Comparison of ENCODE assay signal across 8 cellular contexts in genomic region chr1:53889304-53890298, GRCh38. TPM values are rescaled to one million over a fixed set of nuclear protein-coding genes. Genes with fewer than 3 reads are reported as not detected.
DNase-seq lines count a peak whose midpoint lies in the region; ATAC-seq and TF ChIP-seq lines count a peak whose summit lies in the region.

Gene YIPF1 (minus strand): TSS chr1:53889797. CDS start chr1:53888937, 860 bp downstream.

- peaks cover 3% of the 10 kb centered on the region for H3F3A ChIP-seq in smooth muscle cell (ENCODE audit: low read depth)

- TF ChIP-seq CTCF in AG04450 (IDR thresholded peaks at IDR 0.05; ENCODE audit: low read depth, low read length) (no peak), activated B cell treated with CpG ODN at 0.5 μM for 24 hours (IDR thresholded peaks at IDR 0.05) (no peak), cardiac fibroblast (IDR thresholded peaks at IDR 0.05; ENCODE audit: low read depth, low read length) (no peak), smooth muscle cell (IDR thresholded peaks at IDR 0.05; ENCODE audit: borderline replicate concordance, insufficient read depth, poor library complexity, severe bottlenecking) (no peak)

- peak; percentile 78 for ATAC-seq in GM18870 (IDR thresholded peaks at IDR 0.05; ENCODE audit: unreplicated experiment)
- ATAC-seq in HG03108 (IDR thresholded peaks at IDR 0.05; ENCODE audit: unreplicated experiment), result peak; percentile 89
- ATAC-seq in activated B cell treated with CpG ODN at 0.5 μM for 24 hours (ENCODE audit: low read depth), result peak; percentile 98

- H2AFZ ChIP-seq in smooth muscle cell (ENCODE audit: low read depth), result peak within 1 kb of the TSS; percentile 97

- POLR2A ChIA-PET in AG04450 (lab: Yijun Ruan, JAX) (interaction anchor here (0.5 to 2.2 kb wide), 2 partner anchors 37 to 56 kb away, joined by 3 to 15 read pairs; partner anchors contain the start of genes IFT25 and LRRC42), activated B cell treated with CpG ODN at 0.5 μM for 24 hours (lab: Charles Lee) (interaction anchor here (0.7 to 2.7 kb wide), 4 partner anchors 21 to 56 kb away, joined by 3 to 37 read pairs (median 4); partner anchors contain the start of genes IFT25, LRRC42 and NDC1)

- peaks cover 6% of the 10 kb centered on the region for H3K4me1 ChIP-seq in smooth muscle cell (ENCODE audit: low read depth)

- peak within 1 kb of the TSS; percentile 99 for H3K4me3 ChIP-seq in AG04450 (ENCODE audit: low read depth, low read length)
- H3K4me3 ChIP-seq in cardiac fibroblast (replicated peaks in 1 of 2; ENCODE audit: low read depth in 2 of 2, low read length in 2 of 2), result peak within 1 kb of the TSS; percentile 86 to 94
- peak within 1 kb of the TSS; percentile 90 for H3K4me3 ChIP-seq in smooth muscle cell

- WGBS in smooth muscle cell (ENCODE audit: low lambda C conversion rate), result 4% methylated on average over 61 of the region's 62 CpGs

- no peaks in the 10 kb centered on the region for H3K79me2 ChIP-seq in smooth muscle cell (ENCODE audit: low read depth)

- peak within 1 kb of the TSS; percentile 90 for H3K9ac ChIP-seq in smooth muscle cell (ENCODE audit: low read depth)

- H3K27ac ChIP-seq in AG04450 (ENCODE audit: low read depth, low read length) (peak within 1 kb of the TSS; percentile 73), smooth muscle cell (ENCODE audit: low read depth) (peak within 1 kb of the TSS; percentile 93)

- CTCF ChIA-PET in AG04450 (lab: Charles Lee), result interaction anchor here (0.8 kb wide), 1 partner anchor 70 kb away, joined by 3 read pairs; no protein-coding TSS in a partner anchor
- CTCF ChIA-PET in activated B cell treated with CpG ODN at 0.5 μM for 24 hours (lab: Charles Lee), result interaction anchor here (0.8 to 1.7 kb wide), 3 partner anchors 10 to 70 kb away, joined by 3 to 6 read pairs (median 5); partner anchors contain the start of genes IFT25 and LRRC42

- peaks cover 35% of the 10 kb centered on the region for H3K36me3 Mint-ChIP-seq in activated B cell treated with CpG ODN at 0.5 μM for 24 hours (ENCODE audit: low read depth)

- DNase-seq in AG04450 (ENCODE audit: low read depth, low spot score), result peak; percentile 68
- DNase-seq in NCI-H2196 (lab: John Stamatoyannopoulos, UW; ENCODE audit: unreplicated experiment), result peak; percentile 92
- DNase-seq in activated B cell treated with CpG ODN at 0.5 μM for 24 hours, result peak; percentile 81
- DNase-seq in cardiac fibroblast (ENCODE audit: low read depth in 2 of 2), result peak; percentile 90 to 91
- DNase-seq in iPS-NIHi7 (ENCODE audit: extremely low spot score), result peak; percentile 98
- DNase-seq in smooth muscle cell (lab: John Stamatoyannopoulos, UW; ENCODE audit: unreplicated experiment), result peak; percentile 44

- peak within 1 kb of the TSS; percentile 98 for H3K4me3 Mint-ChIP-seq in activated B cell treated with CpG ODN at 0.5 μM for 24 hours

- peaks cover 40% of the 10 kb centered on the region for H3K4me1 Mint-ChIP-seq in activated B cell treated with CpG ODN at 0.5 μM for 24 hours

- H3K4me2 ChIP-seq in smooth muscle cell, result peak within 1 kb of the TSS; percentile 80

- intact Hi-C loops in activated B cell treated with CpG ODN at 0.5 μM for 24 hours (cut with micrococcal nuclease), result loop anchor here (1.0 to 5.0 kb wide), 6 partner anchors 51 to 1162 kb away; partner anchors contain the start of genes IFT25, NDC1, PARS2 and SSBP3

- H4K20me1 ChIP-seq in smooth muscle cell (ENCODE audit: low read depth), result no peaks in the 10 kb centered on the region

- no peaks in the 10 kb centered on the region for H3K27me3 ChIP-seq in AG04450 (ENCODE audit: control insufficient read depth, insufficient read depth, low read length)
- no peaks in the 10 kb centered on the region for H3K27me3 ChIP-seq in smooth muscle cell (ENCODE audit: low read depth)

- no peaks in the 10 kb centered on the region for H3K36me3 ChIP-seq in smooth muscle cell (ENCODE audit: low read depth)

- H3K9me3 Mint-ChIP-seq in activated B cell treated with CpG ODN at 0.5 μM for 24 hours, result no peaks in the 10 kb centered on the region

- peak within 1 kb of the TSS; percentile 94 for H3K27ac Mint-ChIP-seq in activated B cell treated with CpG ODN at 0.5 μM for 24 hours

- H3K9me3 ChIP-seq in AG04450 (ENCODE audit: control insufficient read depth, insufficient read depth, low read length) (no peaks in the 10 kb centered on the region; the same call in 1 of the 2 replicates), smooth muscle cell (replicated peaks; ENCODE audit: low read depth) (no peaks in the 10 kb centered on the region)

- H3K27me3 Mint-ChIP-seq in activated B cell treated with CpG ODN at 0.5 μM for 24 hours, result no peaks in the 10 kb centered on the region

RNA-seq across cellular contexts. Expression of gene YIPF1, which starts in this region (rescaled TPM):
- polyA plus RNA-seq in AG04450 (2011; rRNA removed) (48.5 and 52.4 TPM in 2 replicates), smooth muscle cell (32.4 and 33.0 TPM in 2 replicates)
- 29.8 and 30.9 TPM in 2 replicates for polyA minus RNA-seq in AG04450 (2011; rRNA and poly(A)+ RNA removed)
- total RNA-seq in activated B cell treated with CpG ODN at 0.5 μM for 24 hours (16.6 and 18.5 TPM in 2 replicates), smooth muscle cell (44.2 and 45.9 TPM in 2 replicates)

Comparison
In these comparisons a context has a peak if more than half of its experiments do, and no peak if none do; other contexts are left out.
1. Peak in every context shown above with its lines: DNase-seq, ATAC-seq, H3K4me3 ChIP-seq and H3K27ac ChIP-seq.
2. DNase-seq: peak in every context shown above with its lines; median percentile 98 in iPS-NIHi7; 92 in NCI-H2196; 90 in cardiac fibroblast; 81 in activated B cell treated with CpG ODN at 0.5 μM for 24 hours; 68 in AG04450; 44 in smooth muscle cell.